Comparison of ENCODE assay signal across 24 cellular contexts in genomic region chr2:101230541-101230993, GRCh38. TPM values are rescaled to one million over a fixed set of nuclear protein-coding genes. Genes with fewer than 3 reads are reported as not detected.
DNase-seq lines count a peak whose midpoint lies in the region; ATAC-seq, FAIRE-seq and TF ChIP-seq lines count a peak whose summit lies in the region.
"Had no signal": no experiment of that assay in that cellular context is flagged by ENCODE, and none has a peak within 500 bp of the region (broad histone marks: within the 10 kb centered on the region; RNA-seq: fewer than 3 reads in every experiment).

No MANE protein-coding gene starts in this region.

- H3K9me3 ChIP-seq in K562 (replicated peaks; ENCODE audit: control insufficient read depth, insufficient read depth, low read depth, low read length) (peaks cover 19% of the 10 kb centered on the region), smooth muscle cell (replicated peaks; ENCODE audit: low read depth) (no peaks in the 10 kb centered on the region)
- H3K9me3 ChIP-seq: lower lobe of right lung, Peyer's patch, sigmoid colon, tibial nerve had no signal

- intact Hi-C loops in K562 (cut with micrococcal nuclease): no loop called here

- H3K27me3 ChIP-seq in K562 (ENCODE audit: control insufficient read depth in 2 of 2, insufficient read depth in 2 of 2, low read length in 2 of 2): no peaks in the 10 kb centered on the region
- no peaks in the 10 kb centered on the region for H3K27me3 ChIP-seq in kidney epithelial cell (ENCODE audit: control insufficient read depth, insufficient read depth, low read length)
- no peaks in the 10 kb centered on the region for H3K27me3 ChIP-seq in smooth muscle cell (ENCODE audit: low read depth)
- H3K27me3 ChIP-seq: BLaER1, Peyer's patch, sigmoid colon, tibial nerve had no signal

- H3K4me2 ChIP-seq in K562 (ENCODE audit: insufficient read depth, low read length): peak overlapping the region; percentile 79
- peak overlapping the region; percentile 54 for H3K4me2 ChIP-seq in smooth muscle cell
- H3K4me2 ChIP-seq: BLaER1 had no signal

- no peaks in the 10 kb centered on the region for H3K9me3 Mint-ChIP-seq in HFFc6
- H3K9me3 Mint-ChIP-seq: activated naive CD4-positive, alpha-beta T cell treated with anti-CD3 and anti-CD28 coated beads for 36 hours; activated T-cell treated with anti-CD3 and anti-CD28 coated beads, Interleukin-2, amount 50 U/mL, for 24 hours had no signal

- H3K27ac Mint-ChIP-seq in HFFc6: no peak overlapping the region
- H3K27ac Mint-ChIP-seq: activated CD4-positive, alpha-beta memory T cell treated with anti-CD3 and anti-CD28 coated beads, Interleukin-2, amount 10 ng/mL, durations not matched to agents 7 days and 5 days; activated naive CD4-positive, alpha-beta T cell treated with anti-CD3 and anti-CD28 coated beads for 36 hours; activated T-cell treated with anti-CD3 and anti-CD28 coated beads, Interleukin-2, amount 50 U/mL, for 24 hours; IgD-negative memory B cell had no signal

- H3K9ac ChIP-seq in K562 (ENCODE audit: insufficient read depth in 1 of 2, low read depth in 2 of 2, low read length in 2 of 2): peak overlapping the region in 1 of 2 experiments; percentile 64; a peak in 2 of 4 replicates
- H3K9ac ChIP-seq in smooth muscle cell (ENCODE audit: low read depth): no peak overlapping the region
- H3K9ac ChIP-seq: BLaER1 had no signal

- H3K4me3 ChIP-seq in K562 (peak overlapping the region; percentile 5; the same call in 1 of the 2 replicates), kidney epithelial cell (ENCODE audit: low read depth, low read length) (no peak overlapping the region), smooth muscle cell (no peak overlapping the region)
- H3K4me3 ChIP-seq: BLaER1, GM12878, lower lobe of right lung, Peyer's patch, sigmoid colon, tibial nerve had no signal

- peak; percentile 17 for DNase-seq in HFFc6
- DNase-seq in K562 (ENCODE audit: extremely low read depth in 1 of 4, low spot score in 3 of 4): no peak
- peak; percentile 86 for DNase-seq in kidney epithelial cell (ENCODE audit: low read depth)
- no peak for DNase-seq in smooth muscle cell (lab: John Stamatoyannopoulos, UW; ENCODE audit: unreplicated experiment)
- DNase-seq in nucleus accumbens (lab: John Stamatoyannopoulos, UW): no peak
- no peak for DNase-seq in NCI-H1048 (lab: John Stamatoyannopoulos, UW)
- DNase-seq: activated CD4-positive, alpha-beta memory T cell treated with anti-CD3 and anti-CD28 coated beads, Interleukin-2, amount 10 ng/mL, durations not matched to agents 7 days and 5 days; activated naive CD4-positive, alpha-beta T cell treated with anti-CD3 and anti-CD28 coated beads for 36 hours; activated T-cell treated with anti-CD3 and anti-CD28 coated beads, Interleukin-2, amount 50 U/mL, for 24 hours; GDM1; HCEC 1CT; lower lobe of right lung; NCI-H1930; NCI-H446; Peyer's patch; sigmoid colon; stimulated activated naive CD4-positive, alpha-beta T cell treated with Interleukin-2 at 50 U/mL for 16 hours; T-helper 2 cell had no signal

- H3K4me3 Mint-ChIP-seq in HFFc6: no peak overlapping the region
- H3K4me3 Mint-ChIP-seq: activated CD4-positive, alpha-beta memory T cell treated with anti-CD3 and anti-CD28 coated beads, Interleukin-2, amount 10 ng/mL, durations not matched to agents 7 days and 5 days; activated naive CD4-positive, alpha-beta T cell treated with anti-CD3 and anti-CD28 coated beads for 36 hours; activated T-cell treated with anti-CD3 and anti-CD28 coated beads, Interleukin-2, amount 50 U/mL, for 24 hours; IgD-negative memory B cell had no signal

- no peak for FAIRE-seq in K562 (lab: Jason Lieb, UNC)
- FAIRE-seq: D721Med, GM12878 had no signal

- peaks cover 0 to 19% of the 10 kb centered on the region in 2 experiments; a peak in 2 of 5 replicates for H3K4me1 ChIP-seq in K562 (replicated peaks in 1 of 2; ENCODE audit: control insufficient read depth in 2 of 2, insufficient read depth in 2 of 2, low read length in 2 of 2)
- no peaks in the 10 kb centered on the region for H3K4me1 ChIP-seq in smooth muscle cell (ENCODE audit: low read depth)
- H3K4me1 ChIP-seq: lower lobe of right lung, sigmoid colon, tibial nerve had no signal

- no peaks in the 10 kb centered on the region for H4K20me1 ChIP-seq in K562 (replicated peaks; ENCODE audit: control insufficient read depth, insufficient read depth, low read length)
- H4K20me1 ChIP-seq in smooth muscle cell (ENCODE audit: low read depth): no peaks in the 10 kb centered on the region
- H4K20me1 ChIP-seq: BLaER1 had no signal

- ATAC-seq in K562: no peak
- ATAC-seq in GM19351 (IDR thresholded peaks at IDR 0.05; ENCODE audit: unreplicated experiment): no peak
- ATAC-seq: GM12878, lower lobe of right lung had no signal

- CTCF ChIA-PET in K562 (lab: Yijun Ruan, JAX; ENCODE audit: low intra/inter-chr PET ratio): no interaction called here

- H3K9me1 ChIP-seq in K562 (ENCODE audit: control insufficient read depth, insufficient read depth, low read length): no peaks in the 10 kb centered on the region

- H3K79me2 ChIP-seq in K562 (ENCODE audit: control insufficient read depth, insufficient read depth, low read length): peaks cover 18% of the 10 kb centered on the region; the same call in 1 of the 3 replicates
- no peaks in the 10 kb centered on the region for H3K79me2 ChIP-seq in smooth muscle cell (ENCODE audit: low read depth)

- TF ChIP-seq POLR2A in K562 (conservative IDR thresholded peaks at IDR 0.05): no peak

- peaks cover 20% of the 10 kb centered on the region; the same call in 1 of the 2 replicates for H3K4me1 Mint-ChIP-seq in HFFc6 (ENCODE audit: low read depth)

- in situ Hi-C loops in K562 (cut with MboI): no loop called here

- TF ChIP-seq RAD21 in K562 (CRISPR knock-in tag; conservative IDR thresholded peaks at IDR 0.05 in 1 of 2, IDR thresholded peaks at IDR 0.05 in 1 of 2): no peak

- H2AFZ ChIP-seq in K562 (ENCODE audit: low read depth, low read length) (peak overlapping the region; percentile 77), smooth muscle cell (ENCODE audit: low read depth) (no peak overlapping the region)

- TF ChIP-seq CTCF in HFFc6 (IDR thresholded peaks at IDR 0.05): no peak
- TF ChIP-seq CTCF in K562 (IDR thresholded peaks at IDR 0.05 in 2 of 3, conservative IDR thresholded peaks at IDR 0.05 in 1 of 3; ENCODE audit: insufficient read depth in 2 of 3, low read depth in 1 of 3, low read length in 3 of 3): no peak
- no peak for TF ChIP-seq CTCF in kidney epithelial cell (IDR thresholded peaks at IDR 0.05; ENCODE audit: insufficient read depth, low read length, poor library complexity, severe bottlenecking)
- TF ChIP-seq CTCF in smooth muscle cell (IDR thresholded peaks at IDR 0.05; ENCODE audit: borderline replicate concordance, insufficient read depth, poor library complexity, severe bottlenecking): no peak

- BruUV-seq in K562 (replicated peaks; lab: Mats Ljungman, UMichigan): no TSS peak

- TF ChIP-seq EP300 in K562 (IDR thresholded peaks at IDR 0.05; ENCODE audit: low read length): no peak

- no peaks in the 10 kb centered on the region; the same call in none of the 2 replicates for H3K27me3 Mint-ChIP-seq in HFFc6 (ENCODE audit: insufficient read depth)
- H3K27me3 Mint-ChIP-seq: activated CD4-positive, alpha-beta memory T cell treated with anti-CD3 and anti-CD28 coated beads, Interleukin-2, amount 10 ng/mL, durations not matched to agents 7 days and 5 days; activated T-cell treated with anti-CD3 and anti-CD28 coated beads, Interleukin-2, amount 50 U/mL, for 24 hours had no signal

- no peaks in the 10 kb centered on the region for H3F3A ChIP-seq in smooth muscle cell (ENCODE audit: low read depth)

- 7% methylated on average over 2 of the region's 2 CpGs for WGBS in K562 (ENCODE audit: insufficient coverage, low coverage, missing lambda C conversion rate)
- 64% methylated on average over 2 of the region's 2 CpGs for WGBS in smooth muscle cell (ENCODE audit: low lambda C conversion rate)

- H3K36me3 ChIP-seq in K562 (ENCODE audit: control insufficient read depth, insufficient read depth, low read length): no peaks in the 10 kb centered on the region; the same call in 2 of the 3 replicates
- no peaks in the 10 kb centered on the region for H3K36me3 ChIP-seq in kidney epithelial cell (ENCODE audit: control insufficient read depth, insufficient read depth, low read length)
- H3K36me3 ChIP-seq in smooth muscle cell (ENCODE audit: low read depth): no peaks in the 10 kb centered on the region
- H3K36me3 ChIP-seq: BLaER1, lower lobe of right lung, Peyer's patch, sigmoid colon had no signal

- H3K27ac ChIP-seq in K562 (ENCODE audit: extremely low read depth, low read depth, low read length) (peak overlapping the region; percentile 0; the same call in 2 of the 3 replicates), smooth muscle cell (ENCODE audit: low read depth) (peak overlapping the region; percentile 48)
- H3K27ac ChIP-seq: BLaER1, lower lobe of right lung, Peyer's patch, sigmoid colon, tibial nerve had no signal

- POLR2A ChIA-PET in K562 (lab: Yijun Ruan, JAX): interaction anchor here (0.9 kb wide), 1 partner anchor 9 kb away, joined by 3 read pairs; no protein-coding TSS in a partner anchor

- H3K36me3 Mint-ChIP-seq in HFFc6 (ENCODE audit: low read depth): no peaks in the 10 kb centered on the region

TF ChIP-seq in K562, 482 proteins besides CTCF, POLR2A, EP300 and RAD21 (continues in another document):
- no peak for TF ChIP-seq NFATC3 (IDR thresholded peaks at IDR 0.05)
- no peak for TF ChIP-seq ZNF224 (CRISPR knock-in tag; IDR thresholded peaks at IDR 0.05)

RNA-seq across cellular contexts. Expression of gene CNOT11, which starts 22.1 kb away (rescaled TPM):
- 10 to 100 TPM; 38.1 to 53.8 (median 43.0) TPM for total RNA-seq in HFFc6 (2021; fragmentation: NEBNext Ultra II Directional; extraction: Animal tissue kit (Norgen Biotek cat#: 25700))
- total RNA-seq in K562 (2011; cell fraction: chromatin; rRNA removed; ENCODE audit: low replicate concordance): 56.3 and 58.9 TPM in 2 replicates
- 33.7 and 34.5 TPM in 2 replicates for total RNA-seq in K562 (2011; cell fraction: nucleolus; rRNA removed)
- 34.8 and 41.8 TPM in 2 replicates for total RNA-seq in K562 (2011; cell fraction: nucleoplasm; rRNA removed)
- total RNA-seq in K562 (2014; rRNA removed) (44.2 and 59.8 TPM in 2 replicates), K562 (2014; rRNA removed; fragmentation: Illumina TruSeq; extraction: Trizol) (64.2 and 70.6 TPM in 2 replicates), K562 (2015; rRNA removed; fragmentation: Illumina TruSeq; extraction: Trizol) (91.9 and 92.9 TPM in 2 replicates), K562 (2021) (61.5 and 66.2 TPM in 2 replicates), kidney epithelial cell (51.3 and 62.9 TPM in 2 replicates), smooth muscle cell (53.8 and 65.2 TPM in 2 replicates)
- polyA plus RNA-seq in K562 (2011; rRNA removed) (89.1 and 105 TPM in 2 replicates), K562 (2014; fragmentation: Illumina TruSeq; extraction: Trizol) (114 and 163 TPM in 2 replicates), K562 (2014; fragmentation: Nextera tagmentation; extraction: Ambion mirVana) (10 to 100 TPM; 12.7 to 13.2 TPM), K562 (2014; rRNA removed) (54.2 and 62.2 TPM in 2 replicates), smooth muscle cell (50.0 and 54.6 TPM in 2 replicates)
- 53.5 and 79.9 TPM in 2 replicates for polyA plus RNA-seq in K562 (2011; cell fraction: cytosol; rRNA removed)
- polyA plus RNA-seq in K562 (2011; cell fraction: nucleus; rRNA removed): 150 and 160 TPM in 2 replicates
- 41.6 and 49.2 TPM in 2 replicates for polyA plus RNA-seq in K562 (2012)
- 84.0 and 119 TPM in 2 replicates for polyA minus RNA-seq in K562 (2011; rRNA and poly(A)+ RNA removed)
- 43.2 and 58.7 TPM in 2 replicates for polyA minus RNA-seq in K562 (2011; cell fraction: cytosol; rRNA and poly(A)+ RNA removed)
- polyA minus RNA-seq in K562 (2011; cell fraction: nucleus; rRNA and poly(A)+ RNA removed): 18.7 and 22.2 TPM in 2 replicates

Comparison
In these comparisons a context has a peak if more than half of its experiments do, and no peak if none do; other contexts are left out.
1. DNase-seq: peak in HFFc6 (single experiment) and kidney epithelial cell (single experiment); none in K562 (0 of 4), smooth muscle cell (single experiment), nucleus accumbens (0 of 56) and NCI-H1048 (single experiment).